In the genomic region with DNA sequence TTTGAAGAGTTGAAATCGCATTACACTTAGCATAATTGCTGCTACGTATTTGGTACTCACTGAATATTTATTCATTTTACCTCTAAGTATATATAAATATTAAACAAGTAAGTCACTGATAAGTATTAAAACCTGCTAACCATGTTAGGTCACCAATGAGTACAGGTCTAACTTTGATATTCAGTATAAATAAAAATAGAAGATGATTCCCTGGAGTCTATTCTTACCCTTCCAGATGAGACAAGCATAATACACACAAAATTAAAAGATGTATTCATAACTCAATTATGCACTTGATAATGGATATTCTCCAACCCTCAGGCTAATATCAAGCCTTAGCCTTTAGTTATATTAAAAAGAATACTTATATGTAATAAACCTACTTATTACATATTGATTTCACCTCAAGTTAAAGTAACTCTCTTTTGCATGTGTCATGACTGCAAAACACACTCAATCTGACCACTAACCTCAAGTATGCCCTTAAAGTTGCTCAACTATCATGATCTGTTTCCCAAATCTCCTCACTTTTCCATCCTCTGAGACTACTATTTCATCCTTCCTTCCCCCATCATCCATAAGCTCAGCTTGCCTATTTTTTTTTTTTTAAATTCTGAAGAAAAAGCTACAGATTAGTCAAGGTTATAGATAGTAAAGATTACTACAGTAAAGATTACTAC, we compare ENCODE assay signal across 23 cellular contexts. TPM values are rescaled to one million over a fixed set of nuclear protein-coding genes. Genes with fewer than 3 reads are reported as not detected.
DNase-seq lines count a peak whose midpoint lies in the region; TF ChIP-seq lines count a peak whose summit lies in the region.
"Had no signal": no experiment of that assay in that cellular context is flagged by ENCODE, and none has a peak within 500 bp of the region (broad histone marks: within the 10 kb centered on the region; RNA-seq: fewer than 3 reads in every experiment).

No MANE protein-coding gene starts in this region.

- H3K36me3 ChIP-seq in H7 (replicated peaks; ENCODE audit: control insufficient read depth, insufficient read depth, low read length) = no peaks in the 10 kb centered on the region
- H3K36me3 ChIP-seq: sigmoid colon, transverse colon had no signal

- H3K4me3 ChIP-seq in choroid plexus epithelial cell (ENCODE audit: low read depth, low read length) = no peak overlapping the region
- no peak overlapping the region for H3K4me3 ChIP-seq in H7 (ENCODE audit: insufficient read depth, low read depth, low read length)
- H3K4me3 ChIP-seq: heart right ventricle, lung, sigmoid colon, transverse colon had no signal

- no peak for TF ChIP-seq CTCF in choroid plexus epithelial cell (conservative IDR thresholded peaks at IDR 0.05; ENCODE audit: low read depth, low read length)

- H3K27me3 ChIP-seq in H7 (ENCODE audit: control insufficient read depth, insufficient read depth, low read length) = no peaks in the 10 kb centered on the region
- H3K27me3 ChIP-seq: heart right ventricle, sigmoid colon, transverse colon had no signal

- DNase-seq in EH (ENCODE audit: low read depth) (peak; percentile 59), HT1080 (ENCODE audit: low read depth) (peak; percentile 37), choroid plexus epithelial cell (ENCODE audit: low read depth) (peak; percentile 66), renal cortical epithelial cell (ENCODE audit: low read depth) (peak; percentile 63), H7 (no peak), hypothalamus (lab: John Stamatoyannopoulos, UW) (no peak), NCI-H2196 treated with DMSO at 0.1 percent for 48 hours (lab: John Stamatoyannopoulos, UW; ENCODE audit: unreplicated experiment) (no peak), NCI-H82 (lab: John Stamatoyannopoulos, UW) (no peak)
- DNase-seq: activated CD4-positive, alpha-beta T cell treated with anti-CD3 and anti-CD28 coated beads for 1 hour; activated CD8-positive, alpha-beta memory T cell treated with anti-CD3 and anti-CD28 coated beads, Interleukin-2, amount 50 U/mL, for 4 hours; activated effector memory CD4-positive, alpha-beta T cell treated with anti-CD3 and anti-CD28 coated beads, Interleukin-2, amount 50 U/mL, for 16 hours; C1 segment of cervical spinal cord; central memory CD4-positive, alpha-beta T cell; GDM1; heart right ventricle; naive B cell; NCI-H1048; NCI-H2081 treated with DMSO at 0.1 percent for 48 hours; RPMI8226; sigmoid colon; stimulated activated naive CD4-positive, alpha-beta T cell; transverse colon had no signal

RNA-seq across cellular contexts. Expression of gene IPMK, which starts 46.8 kb away (rescaled TPM):
- total RNA-seq in HT1080 (2014; rRNA removed; shearing (Covaris generic)) = 3.1 and 3.7 TPM in 2 replicates
- polyA plus RNA-seq in HT1080 (2015; cell fraction: cytosol; rRNA removed) = 5.8 and 6.8 TPM in 2 replicates
- polyA plus RNA-seq in HT1080 (2015; cell fraction: nucleus; rRNA removed) = 4.3 and 4.5 TPM in 2 replicates
- total RNA-seq in renal cortical epithelial cell = 8.5 and 11.1 TPM in 2 replicates
- total RNA-seq in H7 (2014; rRNA removed; shearing (Covaris generic)) = 15.8 and 27.6 TPM in 2 replicates

RNA-seq across cellular contexts. Expression of gene CISD1, which starts 48.1 kb away (rescaled TPM):
- total RNA-seq in HT1080 (2014; rRNA removed; shearing (Covaris generic)) = 35.0 and 63.0 TPM in 2 replicates
- 45.9 and 60.0 TPM in 2 replicates for polyA plus RNA-seq in HT1080 (2015; cell fraction: cytosol; rRNA removed)
- 27.3 and 30.4 TPM in 2 replicates for polyA plus RNA-seq in HT1080 (2015; cell fraction: nucleus; rRNA removed)
- total RNA-seq in renal cortical epithelial cell = 25.0 and 42.2 TPM in 2 replicates
- total RNA-seq in H7 (2014; rRNA removed; shearing (Covaris generic)) = 71.7 and 74.0 TPM in 2 replicates

Comparison
In these comparisons a context has a peak if more than half of its experiments do, and no peak if none do; other contexts are left out.
1. DNase-seq: peak in EH (single experiment), HT1080 (single experiment), choroid plexus epithelial cell (single experiment) and renal cortical epithelial cell (single experiment); none in H7 (single experiment), hypothalamus (0 of 51), NCI-H2196 treated with DMSO at 0.1 percent for 48 hours (single experiment) and NCI-H82 (single experiment).